14 cellular contexts compared by ENCODE assay signal in genomic region chr6:132865364-132865763, GRCh38. TPM values are rescaled to one million over a fixed set of nuclear protein-coding genes. Genes with fewer than 3 reads are reported as not detected.
DNase-seq lines count a peak whose midpoint lies in the region; ATAC-seq, FAIRE-seq and TF ChIP-seq lines count a peak whose summit lies in the region.
"Had no signal": no experiment of that assay in that cellular context is flagged by ENCODE, and none has a peak within 500 bp of the region (broad histone marks: within the 10 kb centered on the region; RNA-seq: fewer than 3 reads in every experiment).

No MANE protein-coding gene starts in this region.

- DNase-seq in GM12878 (ENCODE audit: low read depth, low spot score): peak; percentile 33
- DNase-seq in medulla oblongata (ENCODE audit: extremely low spot score): no peak
- DNase-seq in cardiac septum (ENCODE audit: low spot score): no peak
- no peak for DNase-seq in COLO668 (lab: John Stamatoyannopoulos, UW; ENCODE audit: unreplicated experiment)
- DNase-seq: activated CD4-positive, alpha-beta T cell treated with anti-CD3 and anti-CD28 coated beads, Interleukin-2, amount 10 ng/mL, durations not matched to agents 24 days and 14 days; left ventricle myocardium superior; NCI-H1436; NCI-H748 treated with DMSO at 0.1 percent for 48 hours; posterior cingulate gyrus; transverse colon had no signal

- no peaks in the 10 kb centered on the region for H3K4me1 ChIP-seq in GM12878 (ENCODE audit: control insufficient read depth, insufficient read depth, low read length)
- H3K4me1 ChIP-seq: transverse colon had no signal

- SMC1A ChIA-PET in GM12878 (lab: Charles Lee; ENCODE audit: uncharacterized antibody, unreplicated experiment): no interaction called here

- TF ChIP-seq EP300 in GM12878 (IDR thresholded peaks at IDR 0.05; ENCODE audit: borderline replicate concordance in 1 of 2, control insufficient read depth in 1 of 2, low read depth in 2 of 2, low read length in 2 of 2): peak; percentile 52 to 64; a peak in 2 of 4 replicates

- CTCF ChIA-PET in GM12878 (lab: Yijun Ruan, JAX): no interaction called here

- RAD21 ChIA-PET in GM12878 (lab: Charles Lee; ENCODE audit: unreplicated experiment): no interaction called here

- POLR2A ChIA-PET in GM12878 (lab: Charles Lee): no interaction called here

- intact Hi-C loops in GM12878 (cut with micrococcal nuclease; ENCODE audit: unreplicated experiment) (no loop called here), cardiac septum (cut with DNase I) (no loop called here)

- H3K27me3 ChIP-seq in GM12878 (replicated peaks in 1 of 2; ENCODE audit: control insufficient read depth in 2 of 2, insufficient read depth in 2 of 2, low read length in 1 of 2): peaks cover 0 to 2% of the 10 kb centered on the region in 2 experiments; a peak in 2 of 4 replicates
- H3K27me3 ChIP-seq: transverse colon had no signal

- in situ Hi-C loops in GM12878 (cut with MboI): no loop called here

- H3K9me3 ChIP-seq in GM12878 (replicated peaks; ENCODE audit: control insufficient read depth, insufficient read depth, low read length): no peaks in the 10 kb centered on the region; the same call in 2 of the 3 replicates
- H3K9me3 ChIP-seq: transverse colon had no signal

- TF ChIP-seq POLR2A in GM12878 (IDR thresholded peaks at IDR 0.05; ENCODE audit: low read depth, low read length): no peak

- no peak overlapping the region for H3K4me2 ChIP-seq in GM12878 (ENCODE audit: control insufficient read depth, insufficient read depth)

- no TSS peak for BruUV-seq in GM12878 (replicated peaks; lab: Mats Ljungman, UMichigan)

- WGBS in GM12878 (ENCODE audit: insufficient coverage, insufficient replicate concordance, low lambda C conversion rate, missing lambda C conversion rate): 0% methylated on average over 1 of the region's 1 CpG

- no peaks in the 10 kb centered on the region for H3K79me2 ChIP-seq in GM12878 (ENCODE audit: control insufficient read depth, insufficient read depth, low read length)

- TF ChIP-seq CTCF in GM12878 (IDR thresholded peaks at IDR 0.05 in 2 of 3, conservative IDR thresholded peaks at IDR 0.05 in 1 of 3; ENCODE audit: control insufficient read depth in 2 of 3, extremely low read depth in 1 of 3, insufficient read depth in 1 of 3, low read depth in 3 of 3, low read length in 3 of 3): no peak

- no peak for FAIRE-seq in GM12878 (lab: Jason Lieb, UNC)
- FAIRE-seq: GM18507 had no signal

- H2AFZ ChIP-seq in GM12878 (ENCODE audit: control insufficient read depth, low read depth, low read length): no peak overlapping the region

- no peak overlapping the region for H3K9ac ChIP-seq in GM12878 (ENCODE audit: control insufficient read depth, insufficient read depth, low read length)

- H3K4me3 ChIP-seq in GM12878: no peak overlapping the region
- H3K4me3 ChIP-seq: transverse colon had no signal

- no peaks in the 10 kb centered on the region for H3K36me3 ChIP-seq in GM12878 (ENCODE audit: control insufficient read depth in 2 of 2, insufficient read depth in 2 of 2, low read length in 1 of 2)
- H3K36me3 ChIP-seq: transverse colon had no signal

- no peak for TF ChIP-seq RAD21 in GM12878 (IDR thresholded peaks at IDR 0.05; ENCODE audit: insufficient read depth, low read depth, low read length)

- no peak overlapping the region for H3K27ac ChIP-seq in GM12878 (ENCODE audit: control insufficient read depth, insufficient read depth)
- H3K27ac ChIP-seq: transverse colon had no signal

- ATAC-seq in GM18873 (IDR thresholded peaks at IDR 0.05; ENCODE audit: low FRiP score, unreplicated experiment): peak; percentile 96
- peak; percentile 97 for ATAC-seq in GM21423 (IDR thresholded peaks at IDR 0.05; ENCODE audit: unreplicated experiment)
- peak; percentile 99 for ATAC-seq in HG03039 (IDR thresholded peaks at IDR 0.05; ENCODE audit: unreplicated experiment)
- peak; percentile 99 for ATAC-seq in GM12878
- ATAC-seq: left ventricle myocardium superior had no signal

- no peaks in the 10 kb centered on the region for H4K20me1 ChIP-seq in GM12878 (ENCODE audit: control insufficient read depth, insufficient read depth)

TF ChIP-seq in GM12878, 131 proteins besides CTCF, POLR2A, EP300 and RAD21 (continues in another document):
- TF ChIP-seq PAX5 (IDR thresholded peaks at IDR 0.05; ENCODE audit: borderline replicate concordance, low read depth, low read length): peak; percentile 63; the same call in 1 of the 2 replicates
- TF ChIP-seq TCF12 (IDR thresholded peaks at IDR 0.05; ENCODE audit: low read depth, low read length): peak; percentile 56; the same call in 1 of the 2 replicates
- peak; percentile 95 for TF ChIP-seq RUNX3 (IDR thresholded peaks at IDR 0.05; ENCODE audit: low read length)
- peak; percentile 46; the same call in 1 of the 2 replicates for TF ChIP-seq NR2F1 (conservative IDR thresholded peaks at IDR 0.05)
- no peak for TF ChIP-seq CHD2 (IDR thresholded peaks at IDR 0.05; ENCODE audit: borderline replicate concordance, low read depth, low read length)
- TF ChIP-seq CREB1 (IDR thresholded peaks at IDR 0.05; ENCODE audit: low read depth): 0 out of 2 replicates have a peak, but pooled peaks have one; percentile 9
- peak; percentile 48; the same call in 1 of the 2 replicates for TF ChIP-seq DPF2 (IDR thresholded peaks at IDR 0.05)
- no peak for TF ChIP-seq IRF5 (IDR thresholded peaks at IDR 0.05; ENCODE audit: borderline replicate concordance)
- TF ChIP-seq, protein P1, sequence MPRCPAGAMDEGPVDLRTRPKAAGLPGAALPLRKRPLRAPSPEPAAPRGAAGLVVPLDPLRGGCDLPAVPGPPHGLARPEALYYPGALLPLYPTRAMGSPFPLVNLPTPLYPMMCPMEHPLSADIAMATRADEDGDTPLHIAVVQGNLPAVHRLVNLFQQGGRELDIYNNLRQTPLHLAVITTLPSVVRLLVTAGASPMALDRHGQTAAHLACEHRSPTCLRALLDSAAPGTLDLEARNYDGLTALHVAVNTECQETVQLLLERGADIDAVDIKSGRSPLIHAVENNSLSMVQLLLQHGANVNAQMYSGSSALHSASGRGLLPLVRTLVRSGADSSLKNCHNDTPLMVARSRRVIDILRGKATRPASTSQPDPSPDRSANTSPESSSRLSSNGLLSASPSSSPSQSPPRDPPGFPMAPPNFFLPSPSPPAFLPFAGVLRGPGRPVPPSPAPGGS (IDR thresholded peaks at IDR 0.05; ENCODE audit: borderline replicate concordance, insufficient read depth, low read depth, low read length, poor library complexity, severe bottlenecking): peak; percentile 91
- peak; percentile 61; the same call in 1 of the 2 replicates for TF ChIP-seq CREM (IDR thresholded peaks at IDR 0.05; ENCODE audit: low read depth)
- peak; percentile 54; the same call in 1 of the 2 replicates for TF ChIP-seq PKNOX1 (IDR thresholded peaks at IDR 0.05)
- no peak for TF ChIP-seq NR2C2 (IDR thresholded peaks at IDR 0.05; ENCODE audit: borderline replicate concordance, control insufficient read depth, insufficient read length, low read depth)
- no peak for TF ChIP-seq ZZZ3 (IDR thresholded peaks at IDR 0.05; ENCODE audit: control insufficient read depth, insufficient read length, low read depth)

RNA-seq across cellular contexts. Expression of gene RPS12, which starts 51.0 kb away (rescaled TPM):
- 143 and 167 TPM in 2 replicates for total RNA-seq in GM12878 (2013; cell fraction: nucleolus; rRNA removed)
- total RNA-seq in GM12878 (2014; rRNA removed) (2,747 and 2,993 TPM in 2 replicates), GM12878 (2014; rRNA removed; fragmentation: Illumina TruSeq; extraction: Trizol) (2,703 and 2,713 TPM in 2 replicates), GM12878 (2021) (1,613 and 1,701 TPM in 2 replicates), cardiac septum (366 TPM)
- 9,977 TPM for polyA plus RNA-seq in GM12878 (2011; ENCODE audit: low read depth)
- polyA plus RNA-seq in GM12878 (2011; rRNA removed) (2,437 and 2,746 TPM in 2 replicates), GM12878 (2014; fragmentation: Illumina TruSeq; extraction: Trizol) (1,209 and 1,555 TPM in 2 replicates), GM12878 (2014; fragmentation: Nextera tagmentation; extraction: Ambion mirVana) (1,000 to 10,000 TPM; 2,955 to 3,077 TPM), GM12878 (2014; rRNA removed) (3,381 and 3,739 TPM in 2 replicates), GM12878 (2016; fragmentation: Nextera tagmentation; extraction: Ambion mirVana) (1,000 to 10,000 TPM; 1,013 to 1,054 TPM)
- 4,228 and 4,382 TPM in 2 replicates for polyA plus RNA-seq in GM12878 (2011; cell fraction: cytosol; rRNA removed)
- 858 and 889 TPM in 2 replicates for polyA plus RNA-seq in GM12878 (2011; cell fraction: nucleus; rRNA removed)
- 5,102 and 5,170 TPM in 2 replicates for polyA plus RNA-seq in GM12878 (2012)
- polyA minus RNA-seq in GM12878 (2011; rRNA and poly(A)+ RNA removed): 2,493 and 2,865 TPM in 2 replicates
- 513 and 522 TPM in 2 replicates for polyA minus RNA-seq in GM12878 (2011; cell fraction: cytosol; rRNA and poly(A)+ RNA removed)
- 216 and 336 TPM in 2 replicates for polyA minus RNA-seq in GM12878 (2011; cell fraction: nucleus; rRNA and poly(A)+ RNA removed)
